Comparison of ENCODE assay signal across 33 cellular contexts in the genomic region with DNA sequence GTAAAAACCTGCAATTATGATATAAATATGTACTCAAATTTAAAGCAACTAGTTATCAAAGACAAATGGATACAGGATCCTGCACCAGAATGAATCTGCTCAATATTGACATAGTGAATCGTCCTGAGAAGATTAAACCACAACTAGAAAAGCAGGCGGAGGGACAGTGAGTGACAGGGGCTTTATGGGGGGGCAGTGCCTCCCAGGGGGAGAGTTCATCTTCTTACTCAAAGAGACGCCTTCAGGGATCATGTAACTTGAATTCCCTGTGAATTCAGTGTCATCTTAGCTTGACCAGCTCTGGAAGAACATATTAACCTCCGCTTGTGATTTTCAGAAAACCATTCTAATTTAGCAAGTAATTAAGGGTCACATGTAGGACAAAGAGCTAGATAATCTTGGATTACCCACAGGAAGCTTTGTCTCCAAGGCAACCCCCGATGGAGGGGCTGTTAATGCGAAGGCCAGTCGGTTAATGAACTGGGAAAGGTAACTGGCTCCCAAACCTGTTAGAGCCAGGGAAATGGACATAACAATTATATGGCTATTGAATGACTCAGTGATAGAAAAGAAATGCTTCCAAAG. TPM values are rescaled to one million over a fixed set of nuclear protein-coding genes. Genes with fewer than 3 reads are reported as not detected.
DNase-seq lines count a peak whose midpoint lies in the region; ATAC-seq and TF ChIP-seq lines count a peak whose summit lies in the region.
"Had no signal": no experiment of that assay in that cellular context is flagged by ENCODE, and none has a peak within 500 bp of the region (broad histone marks: within the 10 kb centered on the region; RNA-seq: fewer than 3 reads in every experiment).

No MANE protein-coding gene starts in this region.

- CTCF ChIA-PET in WTC11 (lab: Charles Lee): interaction anchor here (2.4 kb wide), 1 partner anchor 26 kb away, joined by 8 read pairs; no protein-coding TSS in a partner anchor

- H3K27ac Mint-ChIP-seq in WTC11: no peak overlapping the region
- H3K27ac Mint-ChIP-seq: activated CD8-positive, alpha-beta T cell treated with anti-CD3 and anti-CD28 coated beads, Interleukin-2, amount 10 ng/mL, durations not matched to agents 7 days and 5 days; activated T-helper 17 cell treated with anti-CD3 and anti-CD28 coated beads, Interleukin-2, amount 50 U/mL, for 72 hours; natural killer cell had no signal

- no peak overlapping the region for H3K4me3 Mint-ChIP-seq in WTC11
- H3K4me3 Mint-ChIP-seq: activated CD8-positive, alpha-beta T cell treated with anti-CD3 and anti-CD28 coated beads, Interleukin-2, amount 10 ng/mL, durations not matched to agents 7 days and 5 days; activated T-helper 17 cell treated with anti-CD3 and anti-CD28 coated beads, Interleukin-2, amount 50 U/mL, for 72 hours; CD4-positive, CD25-positive, alpha-beta regulatory T cell; natural killer cell had no signal

- no peaks in the 10 kb centered on the region for H3K36me3 Mint-ChIP-seq in WTC11
- H3K36me3 Mint-ChIP-seq: CD4-positive, CD25-positive, alpha-beta regulatory T cell; natural killer cell had no signal

- POLR2A ChIA-PET in WTC11 (lab: Charles Lee): no interaction called here

- ATAC-seq in WTC11 (0 out of 2 replicates have a peak, but pooled peaks have one; percentile 18), GM21515 (IDR thresholded peaks at IDR 0.05; ENCODE audit: unreplicated experiment) (no peak)
- ATAC-seq: activated CD8-positive, alpha-beta T cell treated with anti-CD3 and anti-CD28 coated beads, Interleukin-2, amount 10 ng/mL, durations not matched to agents 7 days and 5 days; activated T-helper 17 cell treated with anti-CD3 and anti-CD28 coated beads, Interleukin-2, amount 50 U/mL, for 72 hours; gastrocnemius medialis; K562; natural killer cell; Right ventricle myocardium inferior had no signal

- no peak for TF ChIP-seq CTCF in WTC11 (IDR thresholded peaks at IDR 0.05)

- peaks cover 61% of the 10 kb centered on the region for H3K27me3 Mint-ChIP-seq in WTC11 (ENCODE audit: low read depth)

- no peaks in the 10 kb centered on the region for H3K9me3 Mint-ChIP-seq in WTC11
- H3K9me3 Mint-ChIP-seq: activated T-helper 17 cell treated with anti-CD3 and anti-CD28 coated beads, Interleukin-2, amount 50 U/mL, for 72 hours; natural killer cell had no signal

- DNase-seq in DMS79 (lab: John Stamatoyannopoulos, UW): peak; percentile 10
- no peak for DNase-seq in DMS79 treated with DMSO at 0.1 percent for 48 hours (lab: John Stamatoyannopoulos, UW)
- peak; percentile 36 for DNase-seq in NCI-H524 treated with DMSO at 0.1 percent for 48 hours (lab: John Stamatoyannopoulos, UW)
- DNase-seq in WTC11 (ENCODE audit: low spot score): no peak
- peak; percentile 74 for DNase-seq in retina
- DNase-seq in stimulated activated CD4-positive, alpha-beta T cell treated with anti-CD3 and anti-CD28 coated beads, Interleukin-15, amount 100 ng/mL, for 24 hours: no peak
- DNase-seq in HPDE6-E6E7 (ENCODE audit: extremely low spot score): no peak
- DNase-seq: 8988T; activated CD8-positive, alpha-beta T cell treated with anti-CD3 and anti-CD28 coated beads, Interleukin-2, amount 10 ng/mL, durations not matched to agents 7 days and 5 days; activated naive CD4-positive, alpha-beta T cell treated with anti-CD3 and anti-CD28 coated beads, Interleukin-2, amount 50 U/mL, for 16 hours; amniotic stem cell; brain microvascular endothelial cell; CD4-positive, CD25-positive, alpha-beta regulatory T cell; dorsolateral prefrontal cortex; gastrocnemius medialis; GOT3; natural killer cell; NK-92 treated with Interleukin-12 subunit alpha and Interleukin-12 subunit beta, amount 100 ng/mL, for 24 hours; ovary; SK-N-SH; small intestine; stimulated activated naive CD4-positive, alpha-beta T cell; upper lobe of left lung had no signal

- H3K4me1 Mint-ChIP-seq in WTC11: peaks cover 22% of the 10 kb centered on the region
- H3K4me1 Mint-ChIP-seq: natural killer cell had no signal

TF ChIP-seq in WTC11, 78 proteins besides CTCF, POLR2A, EP300 and RAD21:
- no peak for TF ChIP-seq NR1H2 (CRISPR knock-in tag; IDR thresholded peaks at IDR 0.05)

RNA-seq across cellular contexts. Expression of gene LMAN1, which starts 17.4 kb away (rescaled TPM):
- 77.3 to 84.0 TPM (median 78.7 TPM) in 3 replicates for total RNA-seq in WTC11 (2021)

RNA-seq across cellular contexts. Expression of gene CPLX4, which starts 58.0 kb away (rescaled TPM):
- total RNA-seq in WTC11 (2021): not detected in 3 replicates
- total RNA-seq: activated CD8-positive, alpha-beta T cell treated with anti-CD3 and anti-CD28 coated beads, Interleukin-2, amount 10 ng/mL, durations not matched to agents 7 days and 5 days; activated T-helper 17 cell treated with anti-CD3 and anti-CD28 coated beads, Interleukin-2, amount 50 U/mL, for 72 hours; CD4-positive, CD25-positive, alpha-beta regulatory T cell; chondrocyte; dorsolateral prefrontal cortex; endothelial cell of umbilical vein; fibroblast of lung; gastrocnemius medialis; hepatocyte; K562; lung; natural killer cell; ovary; Right ventricle myocardium inferior; T-helper 1 cell treated with Interleukin-12 subunit alpha and Interleukin-12 subunit beta and Interleukin-4 antibody, amounts not matched to agents 30 ng/mL and 1 ng/mL, for 36 hours; upper lobe of left lung had no signal

Comparison
In these comparisons a context has a peak if more than half of its experiments do, and no peak if none do; other contexts are left out.
1. DNase-seq: peak in DMS79 (single experiment), NCI-H524 treated with DMSO at 0.1 percent for 48 hours (single experiment) and retina (single experiment); none in DMS79 treated with DMSO at 0.1 percent for 48 hours (single experiment), WTC11 (single experiment), stimulated activated CD4-positive, alpha-beta T cell treated with anti-CD3 and anti-CD28 coated beads, Interleukin-15, amount 100 ng/mL, for 24 hours (single experiment) and HPDE6-E6E7 (single experiment).